21 cellular contexts compared by ENCODE assay signal in genomic region chr14:53796734-53797133, GRCh38.
"Had no signal": no experiment of that assay in that cellular context is flagged by ENCODE, and none has a peak within 500 bp of the region (broad histone marks: within the 10 kb centered on the region; RNA-seq: fewer than 3 reads in every experiment).

No MANE protein-coding gene starts in this region.

- H3K4me1 ChIP-seq: esophagus squamous epithelium, parathyroid adenoma, psoas muscle, right lobe of liver, spleen had no signal

- DNase-seq: effector memory CD8-positive, alpha-beta T cell; esophagus squamous epithelium; foreskin fibroblast; glutamatergic neuron; islet precursor cell; left ventricle myocardium superior; mesenchymal stem cell; naive thymus-derived CD4-positive, alpha-beta T cell; nephron progenitor cell; psoas muscle; retina; right lobe of liver; spleen; stimulated activated CD4-positive, alpha-beta T cell treated with anti-CD3 and anti-CD28 coated beads, Interleukin-15, amount 100 ng/mL, for 24 hours; stimulated activated CD4-positive, alpha-beta T cell treated with anti-CD3 and anti-CD28 coated beads, Interleukin-1b, Interleukin-23, amount 100 ng/mL, for 48 hours; stimulated activated CD4-positive, alpha-beta T cell treated with anti-CD3 and anti-CD28 coated beads, Interleukin-4, amount 100 ng/mL, for 24 hours had no signal

- H3K9ac ChIP-seq: parathyroid adenoma had no signal

- H3K36me3 ChIP-seq: esophagus squamous epithelium, gastroesophageal sphincter, right lobe of liver, spleen, tibial nerve had no signal

- H3K4me3 ChIP-seq: esophagus squamous epithelium, gastroesophageal sphincter, lung, psoas muscle, right lobe of liver, spleen, tibial nerve had no signal

- H3K27me3 ChIP-seq: right lobe of liver, tibial nerve had no signal

- H3K27ac ChIP-seq: epithelial cell of prostate, esophagus squamous epithelium, gastroesophageal sphincter, parathyroid adenoma, psoas muscle, right lobe of liver, spleen, tibial nerve had no signal

- H2AFZ ChIP-seq: parathyroid adenoma had no signal

- H3K9me3 ChIP-seq: esophagus squamous epithelium, gastroesophageal sphincter, psoas muscle, right lobe of liver, tibial nerve had no signal

- H3K79me2 ChIP-seq: parathyroid adenoma had no signal
